8 cellular contexts compared by ENCODE assay signal in genomic region chr21:34020005-34020847, GRCh38.
A peak's percentile ranks its signal among the peaks of the same experiment; 100 is the strongest.
DNase-seq lines count a peak whose midpoint lies in the region; ATAC-seq and TF ChIP-seq lines count a peak whose summit lies in the region.

No MANE protein-coding gene starts in this region.

- peaks cover 7 to 9% of the 10 kb centered on the region in 2 donors for H3K36me3 Mint-ChIP-seq in stimulated activated naive B cell treated with anti-CD40 and anti-IgM and Interleukin-4, amounts not matched to agents 10 μg/mL and 1 μg/mL and 100 μg/mL, for 72 hours

- no peak for TF ChIP-seq CTCF in SU-DHL-6 (IDR thresholded peaks at IDR 0.05; ENCODE audit: insufficient read depth, low read length, poor library complexity, severe bottlenecking)

- no peak overlapping the region for H2AFZ ChIP-seq in SU-DHL-6 (ENCODE audit: low read depth, low read length, severe bottlenecking)

- no peaks in the 10 kb centered on the region for H3K9me2 ChIP-seq in SU-DHL-6 (replicated peaks; ENCODE audit: insufficient read depth, low read length)

- no peaks in the 10 kb centered on the region for H3K36me3 ChIP-seq in SU-DHL-6 (ENCODE audit: low read length)

- peak overlapping the region; percentile 95 for H3K27ac Mint-ChIP-seq in stimulated activated naive B cell treated with anti-CD40 and anti-IgM and Interleukin-4, amounts not matched to agents 10 μg/mL and 1 μg/mL and 100 μg/mL, for 72 hours

- peak overlapping the region; percentile 9 for H3K4me2 ChIP-seq in SU-DHL-6 (ENCODE audit: low read depth, low read length, poor library complexity, severe bottlenecking)

- H3K27me3 Mint-ChIP-seq in stimulated activated naive B cell treated with anti-CD40 and anti-IgM and Interleukin-4, amounts not matched to agents 10 μg/mL and 1 μg/mL and 100 μg/mL, for 72 hours = no peaks in the 10 kb centered on the region

- H4K20me1 ChIP-seq in SU-DHL-6 (ENCODE audit: low read depth, low read length) = no peaks in the 10 kb centered on the region

- H3K9ac ChIP-seq in SU-DHL-6 (ENCODE audit: low read length) = no peak overlapping the region

- H3K79me2 ChIP-seq in SU-DHL-6 (ENCODE audit: insufficient read depth, low read length) = no peaks in the 10 kb centered on the region

- no peaks in the 10 kb centered on the region for H3K9me3 ChIP-seq in SU-DHL-6 (ENCODE audit: insufficient read depth, low read length)

- peak; percentile 98 for DNase-seq in DMS 273 (lab: John Stamatoyannopoulos, UW; ENCODE audit: unreplicated experiment)
- peak; percentile 65 for DNase-seq in stimulated activated naive B cell treated with anti-CD40 and anti-IgM and Interleukin-4, amounts not matched to agents 10 μg/mL and 1 μg/mL and 100 μg/mL, for 72 hours
- DNase-seq in dedifferentiated amniotic fluid mesenchymal stem cell (ENCODE audit: extremely low spot score) = no peak
- DNase-seq in DMS79 treated with DMSO at 0.1 percent for 48 hours (lab: John Stamatoyannopoulos, UW) = no peak
- DNase-seq in NCI-H1105 (lab: John Stamatoyannopoulos, UW) = no peak

- H3K4me3 ChIP-seq in SU-DHL-6 (ENCODE audit: insufficient read depth, low read length, poor library complexity, severe bottlenecking) = no peak overlapping the region

- H3K4me3 Mint-ChIP-seq in stimulated activated naive B cell treated with anti-CD40 and anti-IgM and Interleukin-4, amounts not matched to agents 10 μg/mL and 1 μg/mL and 100 μg/mL, for 72 hours = peak overlapping the region; percentile 60 to 75

- no peak overlapping the region for H3K27ac ChIP-seq in SU-DHL-6 (ENCODE audit: low read depth, low read length)

- H3F3A ChIP-seq in SU-DHL-6 (ENCODE audit: insufficient read depth) = no peaks in the 10 kb centered on the region

- peaks cover 29 to 43% of the 10 kb centered on the region in 2 donors for H3K4me1 Mint-ChIP-seq in stimulated activated naive B cell treated with anti-CD40 and anti-IgM and Interleukin-4, amounts not matched to agents 10 μg/mL and 1 μg/mL and 100 μg/mL, for 72 hours

- peaks cover 0 to 7% of the 10 kb centered on the region in 2 donors for H3K9me3 Mint-ChIP-seq in stimulated activated naive B cell treated with anti-CD40 and anti-IgM and Interleukin-4, amounts not matched to agents 10 μg/mL and 1 μg/mL and 100 μg/mL, for 72 hours

- no peaks in the 10 kb centered on the region for H3K27me3 ChIP-seq in SU-DHL-6 (ENCODE audit: low read length)

- ATAC-seq in GM19397 (IDR thresholded peaks at IDR 0.05; ENCODE audit: unreplicated experiment) (peak; percentile 48), HG03520 (IDR thresholded peaks at IDR 0.05; ENCODE audit: unreplicated experiment) (peak; percentile 32)
- peak; percentile 69 to 73 for ATAC-seq in stimulated activated naive B cell treated with anti-CD40 and anti-IgM and Interleukin-4, amounts not matched to agents 10 μg/mL and 1 μg/mL and 100 μg/mL, for 72 hours (replicated peaks)

Comparison
In these comparisons a context has a peak if more than half of its experiments do, and no peak if none do; other contexts are left out.
1. DNase-seq: peak in DMS 273 (single experiment) and stimulated activated naive B cell treated with anti-CD40 and anti-IgM and Interleukin-4, amounts not matched to agents 10 μg/mL and 1 μg/mL and 100 μg/mL, for 72 hours (single experiment); none in dedifferentiated amniotic fluid mesenchymal stem cell (single experiment), DMS79 treated with DMSO at 0.1 percent for 48 hours (single experiment) and NCI-H1105 (single experiment).
2. Peak in every context shown above with its lines, with median percentiles within 50 percentile points of each other: ATAC-seq.